Comparison of ENCODE assay signal across 23 cellular contexts in genomic region chr4:59503731-59504130, GRCh38.
DNase-seq lines count a peak whose midpoint lies in the region; ATAC-seq, FAIRE-seq and TF ChIP-seq lines count a peak whose summit lies in the region.
"Had no signal": no experiment of that assay in that cellular context is flagged by ENCODE, and none has a peak within 500 bp of the region (broad histone marks: within the 10 kb centered on the region; RNA-seq: fewer than 3 reads in every experiment).

No MANE protein-coding gene starts in this region.

- H3K4me3 ChIP-seq in HepG2 (replicated peaks in 1 of 3; ENCODE audit: insufficient read depth in 1 of 3, low read depth in 2 of 3, low read length in 3 of 3) (no peak overlapping the region), right lobe of liver (no peak overlapping the region), H1 (ENCODE audit: extremely low read depth in 1 of 4, insufficient read depth in 2 of 4, low read depth in 3 of 4, low read length in 4 of 4) (no peak overlapping the region), upper lobe of right lung (no peak overlapping the region)
- H3K4me3 ChIP-seq: BLaER1 treated with 17β-estradiol and CSF1 and Interleukin-3, amounts not matched to agents 10 nM and 100 nM; GM23248; HAP-1 had no signal

- no peak overlapping the region for H2BK20ac ChIP-seq in H1 (ENCODE audit: low read length)

- ATAC-seq in HepG2 (no peak), right lobe of liver (no peak), upper lobe of right lung (peak; percentile 24), HG02642 (IDR thresholded peaks at IDR 0.05; ENCODE audit: poor library complexity, unreplicated experiment) (no peak), GM18505 (IDR thresholded peaks at IDR 0.05; ENCODE audit: unreplicated experiment) (no peak)

- TF ChIP-seq POLR2A in HepG2 (IDR thresholded peaks at IDR 0.05; ENCODE audit: insufficient read depth in 1 of 2, low read depth in 2 of 2, low read length in 2 of 2), result no peak
- no peak for TF ChIP-seq POLR2A in right lobe of liver (IDR thresholded peaks at IDR 0.05)
- TF ChIP-seq POLR2A in H1 (IDR thresholded peaks at IDR 0.05; ENCODE audit: control extremely low read depth in 1 of 2, low read depth in 2 of 2, low read length in 2 of 2), result no peak
- no peak for TF ChIP-seq POLR2A in GM18505 (IDR thresholded peaks at IDR 0.05; ENCODE audit: borderline replicate concordance, extremely low read depth, insufficient read depth, insufficient read length)

- H2BK5ac ChIP-seq in H1 (ENCODE audit: low read depth, low read length), result no peak overlapping the region

- no peak for FAIRE-seq in HepG2 (lab: Jason Lieb, UNC)
- FAIRE-seq in H1 (lab: Jason Lieb, UNC), result no peak
- FAIRE-seq: GM12891, H54 had no signal

- POLR2A ChIA-PET in HepG2 (lab: Yijun Ruan, JAX) (no interaction called here), H1 (lab: Charles Lee; ENCODE audit: partially characterized antibody) (no interaction called here)

- H3K9ac ChIP-seq in HepG2 (ENCODE audit: insufficient read depth, low read depth, low read length) (no peak overlapping the region), H1 (replicated peaks in 1 of 4; ENCODE audit: extremely low read depth in 1 of 4, low read depth in 3 of 4, low read length in 3 of 4) (no peak overlapping the region)
- H3K9ac ChIP-seq: BLaER1 treated with 17β-estradiol and CSF1 and Interleukin-3, amounts not matched to agents 10 nM and 100 nM; GM23248 had no signal

- no peaks in the 10 kb centered on the region for H3K27me3 ChIP-seq in HepG2 (ENCODE audit: control insufficient read depth in 1 of 2, insufficient read depth in 2 of 2, low read length in 2 of 2)
- no peaks in the 10 kb centered on the region for H3K27me3 ChIP-seq in right lobe of liver
- no peaks in the 10 kb centered on the region for H3K27me3 ChIP-seq in H1 (replicated peaks in 1 of 4; ENCODE audit: control insufficient read depth in 3 of 4, extremely low read depth in 1 of 4, insufficient read depth in 3 of 4, low read length in 3 of 4)
- H3K27me3 ChIP-seq in upper lobe of right lung, result no peaks in the 10 kb centered on the region
- H3K27me3 ChIP-seq: BE2C; BLaER1 treated with 17β-estradiol and CSF1 and Interleukin-3, amounts not matched to agents 10 nM and 100 nM had no signal

- H3K79me2 ChIP-seq in HepG2 (ENCODE audit: insufficient read depth, low read length), result no peaks in the 10 kb centered on the region
- no peaks in the 10 kb centered on the region for H3K79me2 ChIP-seq in H1 (ENCODE audit: control insufficient read depth in 1 of 2, insufficient read depth in 2 of 2, low read length in 2 of 2)

- CTCF ChIA-PET in HepG2 (lab: Yijun Ruan, JAX; ENCODE audit: low intra/inter-chr PET ratio, low total read pairs) (no interaction called here), H1 (lab: Charles Lee; ENCODE audit: partially characterized antibody) (interaction anchor here (0.8 to 1.1 kb wide), 2 partner anchors 112 to 129 kb away, joined by 3 to 4 read pairs; no protein-coding TSS in a partner anchor)

- H3K4ac ChIP-seq in H1 (replicated peaks; ENCODE audit: insufficient read length, low read depth, low read length), result no peak overlapping the region

- H3K9me3 ChIP-seq in HepG2 (ENCODE audit: low read length), result no peaks in the 10 kb centered on the region
- no peaks in the 10 kb centered on the region for H3K9me3 ChIP-seq in right lobe of liver
- H3K9me3 ChIP-seq in H1 (ENCODE audit: insufficient read depth in 2 of 2, low read depth in 1 of 2, low read length in 1 of 2), result no peaks in the 10 kb centered on the region
- no peaks in the 10 kb centered on the region for H3K9me3 ChIP-seq in upper lobe of right lung
- H3K9me3 ChIP-seq: BE2C; BLaER1 treated with 17β-estradiol and CSF1 and Interleukin-3, amounts not matched to agents 10 nM and 100 nM; HAP-1 had no signal

- no peak overlapping the region for H3K27ac ChIP-seq in HepG2 (ENCODE audit: extremely low read length, insufficient read depth, low read length)
- H3K27ac ChIP-seq in right lobe of liver, result no peak overlapping the region
- no peak overlapping the region for H3K27ac ChIP-seq in H1 (ENCODE audit: low read depth, low read length)
- H3K27ac ChIP-seq in upper lobe of right lung, result no peak overlapping the region
- H3K27ac ChIP-seq: 22Rv1; BLaER1 treated with 17β-estradiol and CSF1 and Interleukin-3, amounts not matched to agents 10 nM and 100 nM; GM23248 had no signal

- no peak overlapping the region for H3K56ac ChIP-seq in H1 (replicated peaks; ENCODE audit: insufficient read length, low read depth, low read length)

- no peak overlapping the region for H4K91ac ChIP-seq in H1 (replicated peaks; ENCODE audit: insufficient read length, low read length)

- H2AK5ac ChIP-seq in H1 (ENCODE audit: low read depth, low read length), result no peak overlapping the region

- intact Hi-C loops in HepG2 (cut with micrococcal nuclease; ENCODE audit: unreplicated experiment) (no loop called here), right lobe of liver (cut with DNase I) (no loop called here), upper lobe of right lung (cut with DNase I) (no loop called here)

- no peak overlapping the region for H3K4me2 ChIP-seq in HepG2 (ENCODE audit: low read depth, low read length)
- no peak overlapping the region for H3K4me2 ChIP-seq in H1 (ENCODE audit: insufficient read depth in 1 of 2, low read depth in 2 of 2, low read length in 2 of 2)
- H3K4me2 ChIP-seq: BLaER1 treated with 17β-estradiol and CSF1 and Interleukin-3, amounts not matched to agents 10 nM and 100 nM had no signal

- no peaks in the 10 kb centered on the region for H3K79me1 ChIP-seq in H1 (ENCODE audit: low read depth, low read length)

- H2AFZ ChIP-seq in HepG2 (ENCODE audit: low read length), result no peak overlapping the region
- 0 out of 2 replicates have a peak overlapping the region, but pooled peaks have one; percentile 9 for H2AFZ ChIP-seq in H1 (ENCODE audit: low read length)
- H2AFZ ChIP-seq: GM23248 had no signal

- DNase-seq in HepG2 (ENCODE audit: low spot score) (no peak), right lobe of liver (no peak), H1 (ENCODE audit: low read depth in 1 of 2, low spot score in 2 of 2) (no peak), upper lobe of right lung (no peak), SKM-1 (lab: John Stamatoyannopoulos, UW; ENCODE audit: unreplicated experiment) (no peak)
- DNase-seq: ACHN; AML-193; BE2C; Calu3; CD4-positive, alpha-beta T cell; CD8-positive, alpha-beta memory T cell; DMS53; DMS79 treated with DMSO at 0.1 percent for 48 hours; GF-D8; GM23248; HFFc6 had no signal

- WGBS in HepG2 (ENCODE audit: low lambda C conversion rate), result 0% methylated on average over 1 of the region's 1 CpG
- WGBS in right lobe of liver (ENCODE audit: insufficient coverage, low coverage, low lambda C conversion rate, missing lambda C conversion rate), result no CpG with 5 or more reads among the region's 1 CpG
- WGBS in H1 (ENCODE audit: extremely low coverage in 1 of 2, insufficient coverage in 1 of 2, insufficient read length in 1 of 2, insufficient replicate concordance in 2 of 2, low coverage in 1 of 2, low lambda C conversion rate in 2 of 2, missing lambda C conversion rate in 1 of 2), 2 experiments, result 100% methylated on average over 1 of the region's 1 CpG; no CpG with 5 or more reads in 1 of the 2 experiments

- no peak for TF ChIP-seq CTCF in HepG2 (CRISPR knock-in tag; IDR thresholded peaks at IDR 0.05)
- no peak for TF ChIP-seq CTCF in right lobe of liver (IDR thresholded peaks at IDR 0.05)
- no peak for TF ChIP-seq CTCF in H1 (IDR thresholded peaks at IDR 0.05; ENCODE audit: control extremely low read depth in 1 of 3, insufficient read depth in 1 of 3, low read depth in 1 of 3, low read length in 3 of 3)
- TF ChIP-seq CTCF in upper lobe of right lung (IDR thresholded peaks at IDR 0.05), result no peak

- no peak overlapping the region for H2BK12ac ChIP-seq in H1 (ENCODE audit: low read depth, low read length)

- TF ChIP-seq RAD21 in HepG2 (CRISPR knock-in tag; IDR thresholded peaks at IDR 0.05), result no peak
- TF ChIP-seq RAD21 in H1 (IDR thresholded peaks at IDR 0.05 in 1 of 2, conservative IDR thresholded peaks at IDR 0.05 in 1 of 2; ENCODE audit: low read depth in 2 of 2, low read length in 2 of 2), result no peak

- no peak overlapping the region for H3K23ac ChIP-seq in H1 (ENCODE audit: insufficient read length)

- no peaks in the 10 kb centered on the region for H3K23me2 ChIP-seq in H1 (ENCODE audit: low read depth, low read length)

- no peak overlapping the region for H3K18ac ChIP-seq in H1 (ENCODE audit: extremely low read depth, low read length)

- H3K4me1 ChIP-seq in HepG2 (ENCODE audit: insufficient read depth, low read length), result no peaks in the 10 kb centered on the region
- no peaks in the 10 kb centered on the region for H3K4me1 ChIP-seq in right lobe of liver
- H3K4me1 ChIP-seq in H1 (replicated peaks in 1 of 4; ENCODE audit: control insufficient read depth in 3 of 4, insufficient read depth in 4 of 4, low read length in 3 of 4), result no peaks in the 10 kb centered on the region; a peak in 1 of 7 replicates
- no peaks in the 10 kb centered on the region for H3K4me1 ChIP-seq in upper lobe of right lung
- H3K4me1 ChIP-seq: BE2C; BLaER1 treated with 17β-estradiol and CSF1 and Interleukin-3, amounts not matched to agents 10 nM and 100 nM had no signal

- no peak overlapping the region for H2BK120ac ChIP-seq in H1 (replicated peaks; ENCODE audit: low read depth, low read length)

- no peaks in the 10 kb centered on the region for H4K20me1 ChIP-seq in HepG2 (ENCODE audit: insufficient read depth, low read length)
- H4K20me1 ChIP-seq in H1 (replicated peaks in 1 of 2; ENCODE audit: control insufficient read depth in 1 of 2, insufficient read depth in 2 of 2, low read length in 2 of 2), result no peaks in the 10 kb centered on the region
- H4K20me1 ChIP-seq: BLaER1 treated with 17β-estradiol and CSF1 and Interleukin-3, amounts not matched to agents 10 nM and 100 nM had no signal

- H3K36me3 ChIP-seq in HepG2 (replicated peaks in 1 of 2; ENCODE audit: control insufficient read depth in 1 of 2, insufficient read depth in 2 of 2, low read length in 2 of 2) (no peaks in the 10 kb centered on the region), right lobe of liver (no peaks in the 10 kb centered on the region), H1 (ENCODE audit: control insufficient read depth in 2 of 4, insufficient read depth in 4 of 4, low read length in 3 of 4) (no peaks in the 10 kb centered on the region), upper lobe of right lung (no peaks in the 10 kb centered on the region)
- H3K36me3 ChIP-seq: BE2C; BLaER1 treated with 17β-estradiol and CSF1 and Interleukin-3, amounts not matched to agents 10 nM and 100 nM; HAP-1 had no signal

- BruUV-seq in HepG2 (replicated peaks; lab: Mats Ljungman, UMichigan), result no TSS peak

- no peak overlapping the region for H2BK15ac ChIP-seq in H1 (ENCODE audit: low read length)

- H4K5ac ChIP-seq in H1 (ENCODE audit: insufficient read length, low read depth, low read length), result no peak overlapping the region

- no peak overlapping the region for H3K14ac ChIP-seq in H1 (ENCODE audit: insufficient read length)

- no peak overlapping the region for H4K8ac ChIP-seq in H1 (ENCODE audit: extremely low read depth, insufficient read depth, low read length)

- in situ Hi-C loops in HepG2 (cut with HindIII; ENCODE audit: extremely low pct_ligation_motif_present, low pct_unique_long_range_greater_than_20kb), result no loop called here

- TF ChIP-seq EP300 in HepG2 (IDR thresholded peaks at IDR 0.05; ENCODE audit: low read depth in 2 of 2, low read length in 2 of 2) (no peak), HepG2 (CRISPR knock-in tag; IDR thresholded peaks at IDR 0.05; ENCODE audit: borderline replicate concordance) (no peak), H1 (IDR thresholded peaks at IDR 0.05; ENCODE audit: borderline replicate concordance in 1 of 2, low read depth in 2 of 2, low read length in 2 of 2) (no peak)

Comparison
In these comparisons a context has a peak if more than half of its experiments do, and no peak if none do; other contexts are left out.
1. Of the 41 proteins assayed by ChIP-seq in both HepG2 and H1: peak only in HepG2: none; only in H1: none; in both: MAFK; in neither: 40.